ENCODE assay signal across 13 cellular contexts in the genomic region with DNA sequence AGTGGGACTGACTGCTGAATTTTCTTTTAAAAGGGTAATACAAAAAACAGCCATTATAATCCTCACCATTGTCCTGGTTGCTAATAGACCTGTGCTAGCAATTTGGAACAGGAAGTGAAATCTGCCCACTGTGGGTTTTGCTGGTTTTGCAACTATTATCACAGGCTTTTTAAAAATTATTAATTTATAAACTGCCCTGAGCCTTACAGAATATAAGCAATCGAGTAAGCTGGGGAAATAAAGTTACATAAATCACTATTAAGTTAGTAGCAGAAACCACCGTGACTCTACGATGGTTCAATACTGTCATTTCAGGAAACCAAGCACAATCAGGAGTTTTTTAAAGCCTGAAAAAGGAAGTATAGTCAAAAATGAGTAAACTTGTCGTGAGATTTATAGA.
DNase-seq lines count a peak whose midpoint lies in the region; ATAC-seq and TF ChIP-seq lines count a peak whose summit lies in the region.
"Had no signal": no experiment of that assay in that cellular context is flagged by ENCODE, and none has a peak within 500 bp of the region (broad histone marks: within the 10 kb centered on the region; RNA-seq: fewer than 3 reads in every experiment).

No MANE protein-coding gene starts in this region.

- H3K79me2 ChIP-seq in H9 (ENCODE audit: insufficient read depth, low read length) = no peaks in the 10 kb centered on the region

- H4K91ac ChIP-seq in H9 (ENCODE audit: insufficient read length, low read depth, low read length) = no peak overlapping the region

- no peak overlapping the region for H2BK20ac ChIP-seq in H9 (ENCODE audit: low read depth, low read length, poor library complexity, severe bottlenecking)

- H3K27me3 ChIP-seq in H9 (ENCODE audit: insufficient read depth, low read length) = no peaks in the 10 kb centered on the region
- H3K27me3 ChIP-seq in brain microvascular endothelial cell (replicated peaks) = no peaks in the 10 kb centered on the region

- ATAC-seq in HG02642 (IDR thresholded peaks at IDR 0.05; ENCODE audit: poor library complexity, unreplicated experiment) = peak; percentile 86
- ATAC-seq in HG03460 (IDR thresholded peaks at IDR 0.05; ENCODE audit: unreplicated experiment) = peak; percentile 90
- peak; percentile 74 for ATAC-seq in stimulated activated effector memory CD8-positive, alpha-beta T cell treated with anti-CD3 and anti-CD28 coated beads, Interleukin-12 subunit alpha, Interleukin-12 subunit beta, amount 100 ng/mL, for 72 hours
- ATAC-seq in left lobe of liver = no peak
- ATAC-seq: activated CD4-positive, alpha-beta T cell treated with anti-CD3 and anti-CD28 coated beads for 36 hours had no signal

- WGBS in H9 (ENCODE audit: extremely low coverage, insufficient read length, low lambda C conversion rate) = no CpG with 5 or more reads among the region's 4 CpGs

- H3K23ac ChIP-seq in H9 (ENCODE audit: insufficient read length, low read depth, low read length) = no peak overlapping the region

- no peaks in the 10 kb centered on the region for H3K27me3 Mint-ChIP-seq in H9 (ENCODE audit: low read depth)

- H3K9me3 Mint-ChIP-seq in stimulated activated effector memory CD8-positive, alpha-beta T cell treated with anti-CD3 and anti-CD28 coated beads, Interleukin-12 subunit alpha, Interleukin-12 subunit beta, amount 100 ng/mL, for 72 hours = no peaks in the 10 kb centered on the region
- peaks cover 2 to 3% of the 10 kb centered on the region in 2 experiments; a peak in 1 of 5 replicates for H3K9me3 Mint-ChIP-seq in H9
- H3K9me3 Mint-ChIP-seq: neural crest cell had no signal

- DNase-seq in GM19238 (ENCODE audit: insufficient read length, low spot score) (peak; percentile 5), H9 (no peak), left lobe of liver (ENCODE audit: low spot score) (no peak), brain microvascular endothelial cell (no peak)
- DNase-seq in stimulated activated effector memory CD8-positive, alpha-beta T cell treated with anti-CD3 and anti-CD28 coated beads, Interleukin-12 subunit alpha, Interleukin-12 subunit beta, amount 100 ng/mL, for 72 hours (ENCODE audit: low spot score in 2 of 2) = no peak
- DNase-seq: activated CD4-positive, alpha-beta T cell treated with anti-CD3 and anti-CD28 coated beads for 36 hours; DMS79 treated with DMSO at 0.1 percent for 48 hours; HCEC 1CT; NCI-H1417 had no signal

- no peak overlapping the region for H2AK5ac ChIP-seq in H9 (ENCODE audit: insufficient read length, low read length)

- no peak overlapping the region for H3K4me2 ChIP-seq in H9 (ENCODE audit: insufficient read depth, insufficient read length, low read length)

- no peaks in the 10 kb centered on the region for H3K4me1 ChIP-seq in H9 (ENCODE audit: insufficient read depth, low read length)

- no peak overlapping the region for H3K9ac ChIP-seq in H9 (ENCODE audit: extremely low read depth, insufficient read length, low read length)

- no peak overlapping the region for H2BK120ac ChIP-seq in H9 (ENCODE audit: low read depth, low read length, poor library complexity, severe bottlenecking)

- H3K23me2 ChIP-seq in H9 (ENCODE audit: insufficient read length, low read depth, low read length, poor library complexity, severe bottlenecking) = no peaks in the 10 kb centered on the region

- H4K20me1 ChIP-seq in H9 (ENCODE audit: control insufficient read depth, insufficient read depth, insufficient read length) = no peaks in the 10 kb centered on the region

- no peak overlapping the region for H3T11ph ChIP-seq in H9 (ENCODE audit: low read length)

- no peak overlapping the region for H3K4me3 Mint-ChIP-seq in stimulated activated effector memory CD8-positive, alpha-beta T cell treated with anti-CD3 and anti-CD28 coated beads, Interleukin-12 subunit alpha, Interleukin-12 subunit beta, amount 100 ng/mL, for 72 hours
- H3K4me3 Mint-ChIP-seq in H9 = no peak overlapping the region
- H3K4me3 Mint-ChIP-seq: activated CD4-positive, alpha-beta T cell treated with anti-CD3 and anti-CD28 coated beads for 36 hours; neural crest cell had no signal

- H3K4me1 Mint-ChIP-seq in stimulated activated effector memory CD8-positive, alpha-beta T cell treated with anti-CD3 and anti-CD28 coated beads, Interleukin-12 subunit alpha, Interleukin-12 subunit beta, amount 100 ng/mL, for 72 hours = no peaks in the 10 kb centered on the region
- no peaks in the 10 kb centered on the region for H3K4me1 Mint-ChIP-seq in H9
- H3K4me1 Mint-ChIP-seq: activated CD4-positive, alpha-beta T cell treated with anti-CD3 and anti-CD28 coated beads for 36 hours; neural crest cell had no signal

- no peaks in the 10 kb centered on the region for H3K36me3 ChIP-seq in brain microvascular endothelial cell (replicated peaks)

- H2AFZ ChIP-seq in H9 (ENCODE audit: low read length) = no peak overlapping the region

- H3K14ac ChIP-seq in H9 (ENCODE audit: insufficient read depth, low read length) = no peak overlapping the region

- no peak overlapping the region for H4K5ac ChIP-seq in H9 (ENCODE audit: insufficient read length, low read depth, low read length)

- no peak overlapping the region for H3K18ac ChIP-seq in H9 (ENCODE audit: insufficient read length, low read depth, low read length)

- H3K27ac Mint-ChIP-seq in stimulated activated effector memory CD8-positive, alpha-beta T cell treated with anti-CD3 and anti-CD28 coated beads, Interleukin-12 subunit alpha, Interleukin-12 subunit beta, amount 100 ng/mL, for 72 hours = no peak overlapping the region
- no peak overlapping the region for H3K27ac Mint-ChIP-seq in H9
- H3K27ac Mint-ChIP-seq: activated CD4-positive, alpha-beta T cell treated with anti-CD3 and anti-CD28 coated beads for 36 hours had no signal

- no peak overlapping the region for H3K4ac ChIP-seq in H9 (ENCODE audit: low read depth, low read length)

- no peak overlapping the region for H2BK12ac ChIP-seq in H9 (ENCODE audit: insufficient read length, low read depth, low read length)

- no peak overlapping the region for H2BK5ac ChIP-seq in H9 (ENCODE audit: insufficient read length, low read length)

- in situ Hi-C loops in brain microvascular endothelial cell (cut with HindIII; ENCODE audit: low pct_ligation_motif_present, low sequenced_read_pairs) = no loop called here

- TF ChIP-seq CTCF in H9 (conservative IDR thresholded peaks at IDR 0.05) = no peak
- no peak for TF ChIP-seq CTCF in brain microvascular endothelial cell (IDR thresholded peaks at IDR 0.05; ENCODE audit: low read depth, low read length, missing control alignments)

- H3K36me3 Mint-ChIP-seq in stimulated activated effector memory CD8-positive, alpha-beta T cell treated with anti-CD3 and anti-CD28 coated beads, Interleukin-12 subunit alpha, Interleukin-12 subunit beta, amount 100 ng/mL, for 72 hours = no peaks in the 10 kb centered on the region
- no peaks in the 10 kb centered on the region; a peak in 1 of 7 replicates for H3K36me3 Mint-ChIP-seq in H9 (ENCODE audit: insufficient read depth in 1 of 3, low read depth in 3 of 3)

- no peak overlapping the region for H2BK15ac ChIP-seq in H9 (ENCODE audit: low read depth, low read length)

- H3K27ac ChIP-seq in H9 (ENCODE audit: insufficient read length, low read depth, low read length) (no peak overlapping the region), brain microvascular endothelial cell (no peak overlapping the region)
- H3K27ac ChIP-seq: RWPE1 had no signal

- H3K56ac ChIP-seq in H9 (ENCODE audit: insufficient read length, low read depth, low read length) = no peak overlapping the region

- H3K4me3 ChIP-seq in brain microvascular endothelial cell (ENCODE audit: low read depth, low read length) = no peak overlapping the region

- no peaks in the 10 kb centered on the region for H3K79me1 ChIP-seq in H9 (ENCODE audit: insufficient read depth, low read depth, low read length, poor library complexity, severe bottlenecking)

- no peaks in the 10 kb centered on the region for H3K9me3 ChIP-seq in H9 (ENCODE audit: control insufficient read depth, low read depth, low read length)

- H4K8ac ChIP-seq in H9 (replicated peaks; ENCODE audit: insufficient read length, low read depth, low read length) = no peak overlapping the region
